In genomic region chr12:11759894-11760293, GRCh38 we compare ENCODE assay signal across 18 cellular contexts.
DNase-seq lines count a peak whose midpoint lies in the region; ATAC-seq, FAIRE-seq and TF ChIP-seq lines count a peak whose summit lies in the region.
"Had no signal": no experiment of that assay in that cellular context is flagged by ENCODE, and none has a peak within 500 bp of the region (broad histone marks: within the 10 kb centered on the region; RNA-seq: fewer than 3 reads in every experiment).

No MANE protein-coding gene starts in this region.

- TF ChIP-seq POLR2A in GM12878 (IDR thresholded peaks at IDR 0.05; ENCODE audit: low read depth, low read length) (no peak), vagina (IDR thresholded peaks at IDR 0.05) (no peak), thyroid gland (IDR thresholded peaks at IDR 0.05) (no peak)

- no peaks in the 10 kb centered on the region for H3K9me3 Mint-ChIP-seq in naive B cell
- H3K9me3 Mint-ChIP-seq: brain; H9; natural killer cell treated with Interleukin-12 subunit alpha and Interleukin-12 subunit beta and Interleukin-15 and Interleukin-18, amount 100 ng/mL, for 72 hours had no signal

- H3K27ac ChIP-seq in heart right ventricle (peak overlapping the region in 6 of 10 donors; percentile 87 to 92 (median 89)), GM12878 (ENCODE audit: control insufficient read depth, insufficient read depth) (peak overlapping the region; percentile 100), vagina (peak overlapping the region; percentile 38), Karpas-422 (ENCODE audit: low read length) (no peak overlapping the region), thyroid gland (no peak overlapping the region)

- DNase-seq in heart right ventricle (no peak), left cardiac atrium (no peak), GM12878 (ENCODE audit: low read depth, low spot score) (no peak), naive B cell (no peak), vagina (ENCODE audit: extremely low spot score in 2 of 2) (no peak), Karpas-422 (no peak), thyroid gland (no peak)
- DNase-seq: activated CD4-positive, CD25-positive, alpha-beta regulatory T cell; activated CD8-positive, alpha-beta memory T cell treated with anti-CD3 and anti-CD28 coated beads, Interleukin-2, amount 10 ng/mL, durations not matched to agents 7 days and 5 days; dorsolateral prefrontal cortex; H9; NCI-H2081; NCI-H748 treated with DMSO at 0.1 percent for 48 hours; stimulated activated CD4-positive, alpha-beta T cell treated with anti-CD3 and anti-CD28 coated beads, Interleukin-1b, Interleukin-23, amount 100 ng/mL, for 48 hours; T-helper 1 cell had no signal

- no peaks in the 10 kb centered on the region for H3K27me3 Mint-ChIP-seq in naive B cell
- H3K27me3 Mint-ChIP-seq: activated CD8-positive, alpha-beta memory T cell treated with anti-CD3 and anti-CD28 coated beads, Interleukin-2, amount 10 ng/mL, durations not matched to agents 7 days and 5 days; brain; natural killer cell treated with Interleukin-12 subunit alpha and Interleukin-12 subunit beta and Interleukin-15 and Interleukin-18, amount 100 ng/mL, for 72 hours had no signal

- peaks cover 46 to 70% (median 67%) of the 10 kb centered on the region in 3 donors for H3K4me1 Mint-ChIP-seq in naive B cell

- no peaks in the 10 kb centered on the region for H3K9me2 ChIP-seq in Karpas-422 (replicated peaks; ENCODE audit: insufficient read depth, low read length)

- no peak overlapping the region for H2AFZ ChIP-seq in GM12878 (ENCODE audit: control insufficient read depth, low read depth, low read length)
- H2AFZ ChIP-seq in Karpas-422 (ENCODE audit: low read length): no peak overlapping the region

- peaks cover 16 to 94% (median 87%) of the 10 kb centered on the region in 9 donors for H3K4me1 ChIP-seq in heart right ventricle
- H3K4me1 ChIP-seq in GM12878 (ENCODE audit: control insufficient read depth, insufficient read depth, low read length): peaks cover 81% of the 10 kb centered on the region
- H3K4me1 ChIP-seq in vagina: peaks cover 23% of the 10 kb centered on the region
- H3K4me1 ChIP-seq in Karpas-422 (ENCODE audit: low read length): no peaks in the 10 kb centered on the region
- peaks cover 0 to 32% of the 10 kb centered on the region in 2 donors for H3K4me1 ChIP-seq in thyroid gland

- H4K20me1 ChIP-seq in GM12878 (ENCODE audit: control insufficient read depth, insufficient read depth): no peaks in the 10 kb centered on the region
- H4K20me1 ChIP-seq in Karpas-422 (ENCODE audit: insufficient read depth, low read depth, low read length): no peaks in the 10 kb centered on the region

- FAIRE-seq in GM12878 (lab: Jason Lieb, UNC): no peak

- no peak for TF ChIP-seq EP300 in GM12878 (IDR thresholded peaks at IDR 0.05; ENCODE audit: borderline replicate concordance in 1 of 2, control insufficient read depth in 1 of 2, low read depth in 2 of 2, low read length in 2 of 2)

- H3K79me2 ChIP-seq in GM12878 (ENCODE audit: control insufficient read depth, insufficient read depth, low read length) (peaks cover 86% of the 10 kb centered on the region), Karpas-422 (ENCODE audit: low read length) (no peaks in the 10 kb centered on the region)

- SMC1A ChIA-PET in GM12878 (lab: Charles Lee; ENCODE audit: uncharacterized antibody, unreplicated experiment): interaction anchor here (0.7 to 39.9 kb wide), 21 partner anchors 4 to 274 kb away, joined by 3 to 1116 read pairs (median 11); no protein-coding TSS in a partner anchor

- ATAC-seq in heart right ventricle (no peak), left cardiac atrium (no peak), GM12878 (no peak), naive B cell (ENCODE audit: low read depth in 2 of 2) (no peak), GM19397 (IDR thresholded peaks at IDR 0.05; ENCODE audit: unreplicated experiment) (no peak)
- ATAC-seq: activated CD8-positive, alpha-beta memory T cell treated with anti-CD3 and anti-CD28 coated beads, Interleukin-2, amount 10 ng/mL, durations not matched to agents 7 days and 5 days; natural killer cell treated with Interleukin-12 subunit alpha and Interleukin-12 subunit beta and Interleukin-15 and Interleukin-18, amount 100 ng/mL, for 72 hours had no signal

- H3K36me3 ChIP-seq in heart right ventricle: peaks cover 0 to 27% (median 0%) of the 10 kb centered on the region in 9 donors
- H3K36me3 ChIP-seq in GM12878 (ENCODE audit: control insufficient read depth in 2 of 2, insufficient read depth in 2 of 2, low read length in 1 of 2): peaks cover 8 to 30% of the 10 kb centered on the region in 2 experiments
- no peaks in the 10 kb centered on the region for H3K36me3 ChIP-seq in vagina
- no peaks in the 10 kb centered on the region for H3K36me3 ChIP-seq in Karpas-422 (ENCODE audit: insufficient read depth, low read length)
- H3K36me3 ChIP-seq in thyroid gland: no peaks in the 10 kb centered on the region

- RAD21 ChIA-PET in GM12878 (lab: Charles Lee; ENCODE audit: unreplicated experiment): interaction anchor here (0.5 to 21.4 kb wide), 18 partner anchors 9 to 277 kb away, joined by 3 to 497 read pairs (median 8); partner anchors contain the start of gene ETV6

- H3K27ac Mint-ChIP-seq in naive B cell: peak overlapping the region in 5 of 6 donors; percentile 60 to 93 (median 84)
- H3K27ac Mint-ChIP-seq: activated CD8-positive, alpha-beta memory T cell treated with anti-CD3 and anti-CD28 coated beads, Interleukin-2, amount 10 ng/mL, durations not matched to agents 7 days and 5 days; H9 had no signal

- peaks cover 8 to 10% of the 10 kb centered on the region in 2 donors for H3K36me3 Mint-ChIP-seq in naive B cell
- H3K36me3 Mint-ChIP-seq: brain; natural killer cell treated with Interleukin-12 subunit alpha and Interleukin-12 subunit beta and Interleukin-15 and Interleukin-18, amount 100 ng/mL, for 72 hours had no signal

- no TSS peak for BruUV-seq in GM12878 (replicated peaks; lab: Mats Ljungman, UMichigan)

- intact Hi-C loops in heart right ventricle (cut with DNase I) (loop anchor here in 9 of 10 donors (5.0 to 10.0 kb wide), 5 partner anchors 43 to 108 kb away; no protein-coding TSS in a partner anchor), left cardiac atrium (cut with DNase I) (loop anchor here in 1 of 2 donors (10.0 kb wide), 1 partner anchor 105 kb away; no protein-coding TSS in a partner anchor), GM12878 (cut with micrococcal nuclease; ENCODE audit: unreplicated experiment) (loop anchor here (2.0 kb wide), 1 partner anchor 107 kb away; no protein-coding TSS in a partner anchor), vagina (cut with DNase I) (loop anchor here (10.0 kb wide), 1 partner anchor 75 kb away; no protein-coding TSS in a partner anchor), thyroid gland (cut with DNase I) (no loop called here)

- POLR2A ChIA-PET in GM12878 (lab: Charles Lee): interaction anchor here (0.9 to 10.8 kb wide), 15 partner anchors 9 to 270 kb away, joined by 3 to 144 read pairs (median 4); no protein-coding TSS in a partner anchor

- H3K27me3 ChIP-seq in heart right ventricle (no peaks in the 10 kb centered on the region), GM12878 (replicated peaks in 1 of 2; ENCODE audit: control insufficient read depth in 2 of 2, insufficient read depth in 2 of 2, low read length in 1 of 2) (no peaks in the 10 kb centered on the region), vagina (no peaks in the 10 kb centered on the region), Karpas-422 (ENCODE audit: low read length) (no peaks in the 10 kb centered on the region), thyroid gland (no peaks in the 10 kb centered on the region)
- H3K27me3 ChIP-seq: dorsolateral prefrontal cortex had no signal

- no peaks in the 10 kb centered on the region for H3K9me3 ChIP-seq in heart right ventricle
- no peaks in the 10 kb centered on the region for H3K9me3 ChIP-seq in GM12878 (replicated peaks; ENCODE audit: control insufficient read depth, insufficient read depth, low read length)
- H3K9me3 ChIP-seq in vagina: no peaks in the 10 kb centered on the region
- no peaks in the 10 kb centered on the region for H3K9me3 ChIP-seq in Karpas-422 (ENCODE audit: low read length)
- no peaks in the 10 kb centered on the region for H3K9me3 ChIP-seq in thyroid gland

- WGBS in heart right ventricle, 2 donors: 59 to 81% methylated on average over 3 of the region's 3 CpGs
- 31% methylated on average over 3 of the region's 3 CpGs for WGBS in GM12878 (ENCODE audit: insufficient coverage, insufficient replicate concordance, low lambda C conversion rate, missing lambda C conversion rate)
- WGBS in thyroid gland, 2 donors: 92 to 95% methylated on average over 3 of the region's 3 CpGs

- H3K4me3 ChIP-seq in heart right ventricle (no peak overlapping the region), GM12878 (no peak overlapping the region), vagina (no peak overlapping the region), Karpas-422 (ENCODE audit: low read length) (no peak overlapping the region), thyroid gland (replicated peaks in 1 of 3) (no peak overlapping the region)
- H3K4me3 ChIP-seq: dorsolateral prefrontal cortex had no signal

- in situ Hi-C loops in GM12878 (cut with MboI): loop anchor here (5.0 kb wide), 2 partner anchors 108 to 183 kb away; no protein-coding TSS in a partner anchor

- no peak for TF ChIP-seq RAD21 in GM12878 (IDR thresholded peaks at IDR 0.05; ENCODE audit: insufficient read depth, low read depth, low read length)

- H3K9ac ChIP-seq in GM12878 (ENCODE audit: control insufficient read depth, insufficient read depth, low read length) (peak overlapping the region; percentile 84), Karpas-422 (ENCODE audit: low read length) (no peak overlapping the region)

- CTCF ChIA-PET in GM12878 (lab: Yijun Ruan, JAX): interaction anchor here (1.0 to 7.6 kb wide), 13 partner anchors 10 to 273 kb away, joined by 3 to 46 read pairs (median 8); no protein-coding TSS in a partner anchor

- TF ChIP-seq CTCF in heart right ventricle (IDR thresholded peaks at IDR 0.05) (no peak), GM12878 (IDR thresholded peaks at IDR 0.05 in 2 of 3, conservative IDR thresholded peaks at IDR 0.05 in 1 of 3; ENCODE audit: control insufficient read depth in 2 of 3, extremely low read depth in 1 of 3, insufficient read depth in 1 of 3, low read depth in 3 of 3, low read length in 3 of 3) (no peak), vagina (IDR thresholded peaks at IDR 0.05) (no peak), thyroid gland (IDR thresholded peaks at IDR 0.05) (no peak)

- H3K4me2 ChIP-seq in GM12878 (ENCODE audit: control insufficient read depth, insufficient read depth) (peak overlapping the region; percentile 79), Karpas-422 (ENCODE audit: low read depth, low read length, poor library complexity, severe bottlenecking) (no peak overlapping the region)

- peak overlapping the region in 2 of 8 donors; percentile 3 to 40 for H3K4me3 Mint-ChIP-seq in naive B cell
- H3K4me3 Mint-ChIP-seq: activated CD8-positive, alpha-beta memory T cell treated with anti-CD3 and anti-CD28 coated beads, Interleukin-2, amount 10 ng/mL, durations not matched to agents 7 days and 5 days; brain; H9; natural killer cell treated with Interleukin-12 subunit alpha and Interleukin-12 subunit beta and Interleukin-15 and Interleukin-18, amount 100 ng/mL, for 72 hours had no signal

TF ChIP-seq in GM12878, 131 proteins besides CTCF, POLR2A, EP300 and RAD21 (continues in another document):
- TF ChIP-seq BACH1 (IDR thresholded peaks at IDR 0.05; ENCODE audit: borderline replicate concordance): peak; percentile 21; the same call in 1 of the 2 replicates

Comparison
In these comparisons a context has a peak if more than half of its experiments do, and no peak if none do; other contexts are left out.
1. H3K27ac ChIP-seq: peak in heart right ventricle (6 of 10), GM12878 (single experiment) and vagina (single experiment); none in Karpas-422 (single experiment) and thyroid gland (0 of 3).